9 cellular contexts compared by ENCODE assay signal in genomic region chr2:170155022-170155722, GRCh38. TPM values are rescaled to one million over a fixed set of nuclear protein-coding genes. Genes with fewer than 3 reads are reported as not detected.
DNase-seq lines count a peak whose midpoint lies in the region; ATAC-seq and TF ChIP-seq lines count a peak whose summit lies in the region.
"Had no signal": no experiment of that assay in that cellular context is flagged by ENCODE, and none has a peak within 500 bp of the region (broad histone marks: within the 10 kb centered on the region; RNA-seq: fewer than 3 reads in every experiment).

No MANE protein-coding gene starts in this region.

- no peak overlapping the region for H3K4me3 ChIP-seq in AG10803 (ENCODE audit: low read length)
- no peak overlapping the region for H3K4me3 ChIP-seq in MG63
- H3K4me3 ChIP-seq in lower lobe of right lung: no peak overlapping the region
- H3K4me3 ChIP-seq in PC-9: no peak overlapping the region
- H3K4me3 ChIP-seq: testis had no signal

- CTCF ChIA-PET in PC-9 (lab: Charles Lee): no interaction called here

- POLR2A ChIA-PET in PC-9 (lab: Charles Lee; ENCODE audit: unreplicated experiment): no interaction called here

- no peak overlapping the region for H2AFZ ChIP-seq in PC-9

- no peaks in the 10 kb centered on the region for H3F3A ChIP-seq in PC-9 (ENCODE audit: insufficient read depth, low read depth)

- H3K79me2 ChIP-seq in PC-9 (ENCODE audit: low read depth): no peaks in the 10 kb centered on the region

- H3K36me3 ChIP-seq in MG63 (no peaks in the 10 kb centered on the region), lower lobe of right lung (no peaks in the 10 kb centered on the region), PC-9 (ENCODE audit: low read depth) (no peaks in the 10 kb centered on the region)

- BruUV-seq in PC-9 (replicated peaks; lab: Mats Ljungman, UMichigan): no TSS peak

- H3K4me1 ChIP-seq in lower lobe of right lung (peaks cover 5% of the 10 kb centered on the region), PC-9 (replicated peaks; ENCODE audit: insufficient read depth) (peaks cover 28% of the 10 kb centered on the region)
- H3K4me1 ChIP-seq: testis had no signal

- DNase-seq in AG10803 (ENCODE audit: low read depth) (peak; percentile 40), MG63 (peak; percentile 74), fibroblast of gingiva (ENCODE audit: low read depth) (peak; percentile 14), lower lobe of right lung (no peak), HK-2 (ENCODE audit: unreplicated experiment) (no peak), PC-9 (no peak)
- DNase-seq: testis had no signal

- ATAC-seq in GM21360 (IDR thresholded peaks at IDR 0.05; ENCODE audit: unreplicated experiment) (peak; percentile 52), lower lobe of right lung (no peak), GM21423 (IDR thresholded peaks at IDR 0.05; ENCODE audit: unreplicated experiment) (no peak)

- H3K27me3 ChIP-seq in MG63 (no peaks in the 10 kb centered on the region), lower lobe of right lung (ENCODE audit: low read depth) (no peaks in the 10 kb centered on the region), PC-9 (ENCODE audit: insufficient read depth, low read depth) (no peaks in the 10 kb centered on the region)
- H3K27me3 ChIP-seq: testis had no signal

- no peak overlapping the region for H3K4me2 ChIP-seq in PC-9

- intact Hi-C loops in lower lobe of right lung (cut with DNase I) (no loop called here), PC-9 (cut with micrococcal nuclease; ENCODE audit: unreplicated experiment) (no loop called here)

- TF ChIP-seq CTCF in AG10803 (conservative IDR thresholded peaks at IDR 0.05; ENCODE audit: low read length): no peak; the same call in 1 of the 2 replicates
- no peak for TF ChIP-seq CTCF in lower lobe of right lung (IDR thresholded peaks at IDR 0.05)
- TF ChIP-seq CTCF in PC-9 (conservative IDR thresholded peaks at IDR 0.05): no peak

- H3K27ac ChIP-seq in lower lobe of right lung (no peak overlapping the region), PC-9 (no peak overlapping the region)
- H3K27ac ChIP-seq: testis had no signal

- no peaks in the 10 kb centered on the region for H3K9me2 ChIP-seq in PC-9 (ENCODE audit: insufficient read depth)

- no peaks in the 10 kb centered on the region for H4K20me1 ChIP-seq in PC-9 (ENCODE audit: insufficient read depth)

- no peaks in the 10 kb centered on the region for H3K9me3 ChIP-seq in MG63
- no peaks in the 10 kb centered on the region for H3K9me3 ChIP-seq in lower lobe of right lung
- no peaks in the 10 kb centered on the region for H3K9me3 ChIP-seq in PC-9 (ENCODE audit: insufficient read depth, low read depth)
- H3K9me3 ChIP-seq: testis had no signal

RNA-seq across cellular contexts. Expression of gene MYO3B, which starts 22.8 kb away (rescaled TPM):
- not detected in 2 replicates for total RNA-seq in MG63 (2014; rRNA removed; shearing (Covaris generic); ENCODE audit: low replicate concordance)
- not detected for total RNA-seq in lower lobe of right lung
- total RNA-seq in PC-9 (2021): 5.3 and 6.7 TPM in 2 replicates

Comparison
In these comparisons a context has a peak if more than half of its experiments do, and no peak if none do; other contexts are left out.
1. DNase-seq: peak in AG10803 (single experiment), MG63 (single experiment) and fibroblast of gingiva (single experiment); none in lower lobe of right lung (single experiment), HK-2 (single experiment) and PC-9 (0 of 2).